ENCODE assay signal across 8 cellular contexts in the genomic region with DNA sequence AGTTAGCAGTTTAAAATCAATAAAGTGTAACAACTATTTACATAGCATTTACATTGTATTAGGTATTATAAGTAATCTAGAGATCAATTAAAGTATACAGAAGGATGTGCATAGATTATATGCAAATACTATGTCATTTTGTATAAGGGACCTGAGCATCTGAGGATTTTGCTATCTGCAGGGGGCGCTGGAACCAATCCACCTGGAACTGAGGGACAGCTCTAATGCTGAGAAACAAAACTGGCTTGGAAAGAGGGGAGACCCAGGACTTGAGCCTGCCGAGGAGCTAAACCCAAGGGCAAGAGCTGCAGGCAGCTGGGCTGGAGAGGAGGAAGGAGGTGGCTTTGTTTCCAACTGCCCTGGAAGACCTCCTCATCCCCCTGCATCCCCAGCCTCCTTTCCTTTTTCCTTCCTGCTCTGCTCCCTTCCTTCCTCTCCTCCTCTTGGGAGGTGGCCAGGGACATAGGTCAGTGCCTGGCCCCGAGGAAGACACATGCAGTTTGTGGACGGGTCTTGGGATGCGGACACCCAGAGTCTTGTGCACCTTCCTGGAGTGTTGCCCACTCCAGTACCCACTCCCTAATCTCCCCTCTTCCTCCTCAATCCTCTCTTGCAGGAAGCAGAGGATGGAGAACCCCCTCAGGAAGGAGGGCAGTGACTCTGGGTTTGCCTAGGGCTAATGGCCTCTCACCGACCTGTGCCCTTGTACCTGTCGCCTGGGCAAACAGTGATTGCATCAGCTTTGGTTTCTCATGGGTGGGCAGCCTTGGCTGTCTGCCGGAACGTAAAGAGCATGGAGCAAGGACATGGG.
DNase-seq lines count a peak whose midpoint lies in the region; ATAC-seq and TF ChIP-seq lines count a peak whose summit lies in the region.

No MANE protein-coding gene starts in this region.

- peak; percentile 30; the same call in 1 of the 2 replicates for TF ChIP-seq CTCF in AG10803 (conservative IDR thresholded peaks at IDR 0.05; ENCODE audit: low read length)
- TF ChIP-seq CTCF in HFF-Myc (IDR thresholded peaks at IDR 0.05; ENCODE audit: low read depth, low read length, missing control alignments): peak; percentile 44

- ATAC-seq in stimulated activated naive CD8-positive, alpha-beta T cell treated with anti-CD3 and anti-CD28 coated beads, Interleukin-15, Interleukin-2, amounts not matched to agents 100 U/mL and 50 U/mL, for 24 hours: no peak
- ATAC-seq in HG02870 (IDR thresholded peaks at IDR 0.05; ENCODE audit: unreplicated experiment): no peak
- ATAC-seq in GM18498 (IDR thresholded peaks at IDR 0.05; ENCODE audit: unreplicated experiment): no peak
- ATAC-seq in GM21367 (IDR thresholded peaks at IDR 0.05; ENCODE audit: unreplicated experiment): no peak

- DNase-seq in AG10803 (ENCODE audit: low read depth) (no peak), HFF-Myc (ENCODE audit: extremely low read depth, low read depth) (no peak), germinal center (ENCODE audit: low spot score) (peak; percentile 36)
- peak; percentile 63 for DNase-seq in activated CD4-positive, alpha-beta T cell treated with anti-CD3 and anti-CD28 coated beads, Interleukin-2, amount 50 U/mL, for 1 hour
- peak; percentile 48 for DNase-seq in stimulated activated naive CD8-positive, alpha-beta T cell treated with anti-CD3 and anti-CD28 coated beads, Interleukin-15, Interleukin-2, amounts not matched to agents 100 U/mL and 50 U/mL, for 24 hours

- H3K4me3 ChIP-seq in AG10803 (ENCODE audit: low read length): no peak overlapping the region
- H3K4me3 ChIP-seq in HFF-Myc (replicated peaks; ENCODE audit: low read depth, low read length): no peak overlapping the region

Comparison
In these comparisons a context has a peak if more than half of its experiments do, and no peak if none do; other contexts are left out.
1. DNase-seq: peak in activated CD4-positive, alpha-beta T cell treated with anti-CD3 and anti-CD28 coated beads, Interleukin-2, amount 50 U/mL, for 1 hour (single experiment), germinal center (single experiment) and stimulated activated naive CD8-positive, alpha-beta T cell treated with anti-CD3 and anti-CD28 coated beads, Interleukin-15, Interleukin-2, amounts not matched to agents 100 U/mL and 50 U/mL, for 24 hours (single experiment); none in AG10803 (single experiment) and HFF-Myc (single experiment).